1 cellular context compared by ENCODE assay signal in the genomic region with DNA sequence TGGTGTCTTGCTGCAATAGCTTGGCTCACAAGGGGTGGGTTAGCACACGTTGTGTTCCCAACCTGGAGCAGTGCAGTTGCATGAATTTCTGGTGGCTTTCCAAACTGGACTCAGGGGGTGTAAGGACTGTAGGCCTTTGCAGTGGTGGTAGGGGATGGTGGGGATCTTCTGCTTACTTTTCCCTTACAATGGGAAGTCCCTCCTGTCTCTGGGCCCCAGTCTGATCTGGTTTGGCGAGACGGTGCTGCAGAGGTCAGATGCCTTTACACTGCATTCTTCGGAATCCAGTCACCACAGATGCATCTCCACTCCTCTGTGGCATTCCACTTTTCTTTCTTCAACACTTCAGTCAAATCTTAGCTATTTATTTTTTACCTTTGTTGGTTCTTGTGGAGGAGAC.
TF ChIP-seq lines count a peak whose summit lies in the region.

No MANE protein-coding gene starts in this region.

TF ChIP-seq in WTC11, 78 proteins besides CTCF, POLR2A, EP300 and RAD21 (continued from another document):
- TF ChIP-seq, protein P1, sequence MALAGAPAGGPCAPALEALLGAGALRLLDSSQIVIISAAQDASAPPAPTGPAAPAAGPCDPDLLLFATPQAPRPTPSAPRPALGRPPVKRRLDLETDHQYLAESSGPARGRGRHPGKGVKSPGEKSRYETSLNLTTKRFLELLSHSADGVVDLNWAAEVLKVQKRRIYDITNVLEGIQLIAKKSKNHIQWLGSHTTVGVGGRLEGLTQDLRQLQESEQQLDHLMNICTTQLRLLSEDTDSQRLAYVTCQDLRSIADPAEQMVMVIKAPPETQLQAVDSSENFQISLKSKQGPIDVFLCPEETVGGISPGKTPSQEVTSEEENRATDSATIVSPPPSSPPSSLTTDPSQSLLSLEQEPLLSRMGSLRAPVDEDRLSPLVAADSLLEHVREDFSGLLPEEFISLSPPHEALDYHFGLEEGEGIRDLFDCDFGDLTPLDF (CRISPR knock-in tag; IDR thresholded peaks at IDR 0.05): no peak
- TF ChIP-seq JUN (CRISPR knock-in tag; IDR thresholded peaks at IDR 0.05) (no peak), MXD4 (CRISPR knock-in tag; IDR thresholded peaks at IDR 0.05; ENCODE audit: borderline replicate concordance) (no peak), ATF1 (CRISPR knock-in tag; IDR thresholded peaks at IDR 0.05) (no peak), ZNF232 (CRISPR knock-in tag; IDR thresholded peaks at IDR 0.05) (no peak)
- TF ChIP-seq, protein P2, sequence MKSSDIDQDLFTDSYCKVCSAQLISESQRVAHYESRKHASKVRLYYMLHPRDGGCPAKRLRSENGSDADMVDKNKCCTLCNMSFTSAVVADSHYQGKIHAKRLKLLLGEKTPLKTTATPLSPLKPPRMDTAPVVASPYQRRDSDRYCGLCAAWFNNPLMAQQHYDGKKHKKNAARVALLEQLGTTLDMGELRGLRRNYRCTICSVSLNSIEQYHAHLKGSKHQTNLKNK (CRISPR knock-in tag; IDR thresholded peaks at IDR 0.05): no peak
- TF ChIP-seq, protein P3, sequence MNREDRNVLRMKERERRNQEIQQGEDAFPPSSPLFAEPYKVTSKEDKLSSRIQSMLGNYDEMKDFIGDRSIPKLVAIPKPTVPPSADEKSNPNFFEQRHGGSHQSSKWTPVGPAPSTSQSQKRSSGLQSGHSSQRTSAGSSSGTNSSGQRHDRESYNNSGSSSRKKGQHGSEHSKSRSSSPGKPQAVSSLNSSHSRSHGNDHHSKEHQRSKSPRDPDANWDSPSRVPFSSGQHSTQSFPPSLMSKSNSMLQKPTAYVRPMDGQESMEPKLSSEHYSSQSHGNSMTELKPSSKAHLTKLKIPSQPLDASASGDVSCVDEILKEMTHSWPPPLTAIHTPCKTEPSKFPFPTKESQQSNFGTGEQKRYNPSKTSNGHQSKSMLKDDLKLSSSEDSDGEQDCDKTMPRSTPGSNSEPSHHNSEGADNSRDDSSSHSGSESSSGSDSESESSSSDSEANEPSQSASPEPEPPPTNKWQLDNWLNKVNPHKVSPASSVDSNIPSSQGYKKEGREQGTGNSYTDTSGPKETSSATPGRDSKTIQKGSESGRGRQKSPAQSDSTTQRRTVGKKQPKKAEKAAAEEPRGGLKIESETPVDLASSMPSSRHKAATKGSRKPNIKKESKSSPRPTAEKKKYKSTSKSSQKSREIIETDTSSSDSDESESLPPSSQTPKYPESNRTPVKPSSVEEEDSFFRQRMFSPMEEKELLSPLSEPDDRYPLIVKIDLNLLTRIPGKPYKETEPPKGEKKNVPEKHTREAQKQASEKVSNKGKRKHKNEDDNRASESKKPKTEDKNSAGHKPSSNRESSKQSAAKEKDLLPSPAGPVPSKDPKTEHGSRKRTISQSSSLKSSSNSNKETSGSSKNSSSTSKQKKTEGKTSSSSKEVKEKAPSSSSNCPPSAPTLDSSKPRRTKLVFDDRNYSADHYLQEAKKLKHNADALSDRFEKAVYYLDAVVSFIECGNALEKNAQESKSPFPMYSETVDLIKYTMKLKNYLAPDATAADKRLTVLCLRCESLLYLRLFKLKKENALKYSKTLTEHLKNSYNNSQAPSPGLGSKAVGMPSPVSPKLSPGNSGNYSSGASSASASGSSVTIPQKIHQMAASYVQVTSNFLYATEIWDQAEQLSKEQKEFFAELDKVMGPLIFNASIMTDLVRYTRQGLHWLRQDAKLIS (CRISPR knock-in tag; IDR thresholded peaks at IDR 0.05; ENCODE audit: borderline replicate concordance): no peak
- TF ChIP-seq, protein P4, sequence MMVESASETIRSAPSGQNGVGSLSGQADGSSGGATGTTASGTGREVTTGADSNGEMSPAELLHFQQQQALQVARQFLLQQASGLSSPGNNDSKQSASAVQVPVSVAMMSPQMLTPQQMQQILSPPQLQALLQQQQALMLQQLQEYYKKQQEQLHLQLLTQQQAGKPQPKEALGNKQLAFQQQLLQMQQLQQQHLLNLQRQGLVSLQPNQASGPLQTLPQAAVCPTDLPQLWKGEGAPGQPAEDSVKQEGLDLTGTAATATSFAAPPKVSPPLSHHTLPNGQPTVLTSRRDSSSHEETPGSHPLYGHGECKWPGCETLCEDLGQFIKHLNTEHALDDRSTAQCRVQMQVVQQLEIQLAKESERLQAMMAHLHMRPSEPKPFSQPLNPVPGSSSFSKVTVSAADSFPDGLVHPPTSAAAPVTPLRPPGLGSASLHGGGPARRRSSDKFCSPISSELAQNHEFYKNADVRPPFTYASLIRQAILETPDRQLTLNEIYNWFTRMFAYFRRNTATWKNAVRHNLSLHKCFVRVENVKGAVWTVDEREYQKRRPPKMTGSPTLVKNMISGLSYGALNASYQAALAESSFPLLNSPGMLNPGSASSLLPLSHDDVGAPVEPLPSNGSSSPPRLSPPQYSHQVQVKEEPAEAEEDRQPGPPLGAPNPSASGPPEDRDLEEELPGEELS (CRISPR knock-in tag; IDR thresholded peaks at IDR 0.05): no peak
- TF ChIP-seq, protein P5, sequence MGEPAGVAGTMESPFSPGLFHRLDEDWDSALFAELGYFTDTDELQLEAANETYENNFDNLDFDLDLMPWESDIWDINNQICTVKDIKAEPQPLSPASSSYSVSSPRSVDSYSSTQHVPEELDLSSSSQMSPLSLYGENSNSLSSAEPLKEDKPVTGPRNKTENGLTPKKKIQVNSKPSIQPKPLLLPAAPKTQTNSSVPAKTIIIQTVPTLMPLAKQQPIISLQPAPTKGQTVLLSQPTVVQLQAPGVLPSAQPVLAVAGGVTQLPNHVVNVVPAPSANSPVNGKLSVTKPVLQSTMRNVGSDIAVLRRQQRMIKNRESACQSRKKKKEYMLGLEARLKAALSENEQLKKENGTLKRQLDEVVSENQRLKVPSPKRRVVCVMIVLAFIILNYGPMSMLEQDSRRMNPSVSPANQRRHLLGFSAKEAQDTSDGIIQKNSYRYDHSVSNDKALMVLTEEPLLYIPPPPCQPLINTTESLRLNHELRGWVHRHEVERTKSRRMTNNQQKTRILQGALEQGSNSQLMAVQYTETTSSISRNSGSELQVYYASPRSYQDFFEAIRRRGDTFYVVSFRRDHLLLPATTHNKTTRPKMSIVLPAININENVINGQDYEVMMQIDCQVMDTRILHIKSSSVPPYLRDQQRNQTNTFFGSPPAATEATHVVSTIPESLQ (CRISPR knock-in tag; IDR thresholded peaks at IDR 0.05): no peak
- TF ChIP-seq, protein P6, sequence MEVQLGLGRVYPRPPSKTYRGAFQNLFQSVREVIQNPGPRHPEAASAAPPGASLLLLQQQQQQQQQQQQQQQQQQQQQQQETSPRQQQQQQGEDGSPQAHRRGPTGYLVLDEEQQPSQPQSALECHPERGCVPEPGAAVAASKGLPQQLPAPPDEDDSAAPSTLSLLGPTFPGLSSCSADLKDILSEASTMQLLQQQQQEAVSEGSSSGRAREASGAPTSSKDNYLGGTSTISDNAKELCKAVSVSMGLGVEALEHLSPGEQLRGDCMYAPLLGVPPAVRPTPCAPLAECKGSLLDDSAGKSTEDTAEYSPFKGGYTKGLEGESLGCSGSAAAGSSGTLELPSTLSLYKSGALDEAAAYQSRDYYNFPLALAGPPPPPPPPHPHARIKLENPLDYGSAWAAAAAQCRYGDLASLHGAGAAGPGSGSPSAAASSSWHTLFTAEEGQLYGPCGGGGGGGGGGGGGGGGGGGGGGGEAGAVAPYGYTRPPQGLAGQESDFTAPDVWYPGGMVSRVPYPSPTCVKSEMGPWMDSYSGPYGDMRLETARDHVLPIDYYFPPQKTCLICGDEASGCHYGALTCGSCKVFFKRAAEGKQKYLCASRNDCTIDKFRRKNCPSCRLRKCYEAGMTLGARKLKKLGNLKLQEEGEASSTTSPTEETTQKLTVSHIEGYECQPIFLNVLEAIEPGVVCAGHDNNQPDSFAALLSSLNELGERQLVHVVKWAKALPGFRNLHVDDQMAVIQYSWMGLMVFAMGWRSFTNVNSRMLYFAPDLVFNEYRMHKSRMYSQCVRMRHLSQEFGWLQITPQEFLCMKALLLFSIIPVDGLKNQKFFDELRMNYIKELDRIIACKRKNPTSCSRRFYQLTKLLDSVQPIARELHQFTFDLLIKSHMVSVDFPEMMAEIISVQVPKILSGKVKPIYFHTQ (CRISPR knock-in tag; IDR thresholded peaks at IDR 0.05): no peak
TF ChIP-seq in WTC11: peak in this region for 0.
